Comparison of ENCODE assay signal across 10 cellular contexts in the genomic region with DNA sequence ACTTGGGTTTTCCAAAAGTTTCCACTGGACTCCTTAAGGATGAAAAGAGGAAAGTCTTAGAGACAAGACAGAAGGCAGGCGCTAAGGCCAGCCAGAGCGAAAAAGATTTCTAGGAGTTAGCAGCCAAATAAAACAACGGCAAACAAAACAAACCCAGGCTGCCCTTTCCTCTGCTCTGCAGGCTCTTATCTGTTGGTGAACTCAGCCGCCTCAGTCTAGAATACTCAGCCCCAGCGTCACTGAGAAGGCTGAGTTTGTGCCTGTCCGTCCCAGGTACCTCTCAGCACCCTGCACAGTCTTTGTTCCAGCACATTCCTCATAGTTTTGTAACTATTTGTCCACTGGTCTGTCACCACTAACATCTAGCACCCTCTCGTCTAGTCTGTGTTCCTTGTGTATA.
DNase-seq lines count a peak whose midpoint lies in the region; ATAC-seq and TF ChIP-seq lines count a peak whose summit lies in the region.
"Had no signal": no experiment of that assay in that cellular context is flagged by ENCODE, and none has a peak within 500 bp of the region (broad histone marks: within the 10 kb centered on the region; RNA-seq: fewer than 3 reads in every experiment).

No MANE protein-coding gene starts in this region.

- in situ Hi-C loops in G401 (cut with HindIII; ENCODE audit: low sequenced_read_pairs): no loop called here

- TF ChIP-seq POLR2A in erythroblast (IDR thresholded peaks at IDR 0.05; ENCODE audit: low read length): no peak

- peaks cover 2% of the 10 kb centered on the region for H3K4me1 ChIP-seq in rectal smooth muscle tissue (ENCODE audit: control insufficient read depth, insufficient read depth, low read length)

- no peaks in the 10 kb centered on the region for H3K36me3 ChIP-seq in rectal smooth muscle tissue (ENCODE audit: control insufficient read depth, insufficient read depth, low read length)

- H3K4me3 ChIP-seq in cardiac fibroblast (replicated peaks in 1 of 2; ENCODE audit: low read depth in 2 of 2, low read length in 2 of 2) (no peak overlapping the region), rectal smooth muscle tissue (ENCODE audit: low read length) (no peak overlapping the region)

- intact Hi-C loops in left colon (cut with DNase I, micrococcal nuclease): no loop called here

- ATAC-seq in left colon (peak; percentile 88), HG02840 (IDR thresholded peaks at IDR 0.05; ENCODE audit: low FRiP score, unreplicated experiment) (no peak)
- ATAC-seq: activated T-helper 17 cell treated with anti-CD3 and anti-CD28 coated beads, Interleukin-2, amount 50 U/mL, for 72 hours had no signal

- H3K9ac ChIP-seq in rectal smooth muscle tissue (ENCODE audit: low read length): no peak overlapping the region

- peak overlapping the region; percentile 70 for H3K27ac ChIP-seq in rectal smooth muscle tissue (ENCODE audit: low read depth, low read length)

- TF ChIP-seq CTCF in cardiac fibroblast (IDR thresholded peaks at IDR 0.05; ENCODE audit: low read depth, low read length): no peak

- peak; percentile 52 for DNase-seq in EH (ENCODE audit: low read depth)
- peak; percentile 76 for DNase-seq in cardiac fibroblast (ENCODE audit: low read depth in 2 of 2)
- DNase-seq in left colon: peak in 1 of 2 donors; percentile 40
- no peak for DNase-seq in G401 (ENCODE audit: low spot score)
- no peak for DNase-seq in activated CD4-positive, alpha-beta T cell treated with anti-CD3 and anti-CD28 coated beads, Interleukin-2, amount 50 U/mL, for 48 hours
- DNase-seq in erythroblast (lab: John Stamatoyannopoulos, UW): no peak
- DNase-seq: NCI-H2107 had no signal

- H3K27me3 ChIP-seq in rectal smooth muscle tissue (ENCODE audit: control insufficient read depth, insufficient read depth, low read length): peaks cover 2% of the 10 kb centered on the region

Comparison
In these comparisons a context has a peak if more than half of its experiments do, and no peak if none do; other contexts are left out.
1. DNase-seq: peak in EH (single experiment) and cardiac fibroblast (2 of 2); none in G401 (single experiment), activated CD4-positive, alpha-beta T cell treated with anti-CD3 and anti-CD28 coated beads, Interleukin-2, amount 50 U/mL, for 48 hours (0 of 2) and erythroblast (0 of 2).